In the genomic region with DNA sequence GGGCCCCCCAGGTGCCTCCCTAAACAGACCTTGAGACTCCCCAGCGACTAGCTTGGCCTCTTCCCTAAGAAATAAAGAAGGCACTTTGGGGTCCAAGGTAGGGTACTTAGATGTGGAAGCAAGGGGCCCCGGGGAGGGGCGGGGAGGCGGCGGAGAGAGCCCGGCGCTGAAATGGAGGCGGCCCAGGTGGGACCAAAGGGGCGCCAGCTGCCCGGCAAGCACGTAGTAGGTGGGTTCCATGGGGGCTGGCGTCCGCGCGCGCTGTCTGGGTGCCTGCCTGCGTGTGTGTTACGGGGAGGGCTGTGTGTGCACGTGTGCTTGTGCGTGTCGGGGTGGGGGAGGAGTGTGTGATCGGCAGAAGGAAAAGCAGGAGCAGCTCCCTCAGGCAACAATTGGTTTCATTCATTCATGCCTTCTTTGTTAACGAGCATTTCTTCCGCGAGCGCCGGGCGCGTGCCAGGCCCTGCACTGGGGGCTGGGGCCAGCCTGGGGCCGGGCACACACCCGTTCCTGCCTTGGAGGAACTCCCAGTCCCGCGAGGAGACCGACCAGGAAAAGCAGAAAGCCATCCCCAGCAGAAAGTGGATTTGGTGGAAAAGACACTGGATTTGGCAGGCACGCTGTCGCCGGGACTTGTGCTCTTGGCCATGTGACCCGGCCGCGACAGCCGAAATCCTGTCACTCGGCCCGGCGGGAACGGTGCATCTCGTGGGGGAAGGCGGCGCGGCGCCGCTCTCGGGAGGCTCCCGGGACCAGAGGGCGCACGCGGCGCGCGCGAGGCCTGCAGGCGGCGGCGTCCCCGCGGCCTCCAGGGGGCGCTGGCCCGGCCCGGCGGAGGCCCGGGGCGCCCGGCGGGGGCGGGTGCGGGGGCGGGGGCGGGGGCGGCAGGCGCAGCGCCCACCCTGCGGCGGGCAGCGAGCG, we compare ENCODE assay signal across 8 cellular contexts. TPM values are rescaled to one million over a fixed set of nuclear protein-coding genes. Genes with fewer than 3 reads are reported as not detected.
DNase-seq lines count a peak whose midpoint lies in the region; ATAC-seq, FAIRE-seq and TF ChIP-seq lines count a peak whose summit lies in the region.

No MANE protein-coding gene starts in this region.

- H3K27me3 Mint-ChIP-seq in T-helper 2 cell treated with Interferon-gamma antibody and Interleukin-4, amounts not matched to agents 5 μg/mL and 100 μg/mL, for 36 hours (ENCODE audit: low read depth) = peaks cover 45% of the 10 kb centered on the region

- peaks cover 0 to 91% (median 60%) of the 10 kb centered on the region in 7 donors for H3K27me3 ChIP-seq in heart right ventricle
- H3K27me3 ChIP-seq in keratinocyte (ENCODE audit: control insufficient read depth, extremely low read depth, insufficient read depth, low read length) = peaks cover 73% of the 10 kb centered on the region

- H3K9me1 ChIP-seq in keratinocyte (ENCODE audit: control insufficient read depth, extremely low read depth, insufficient read depth, low read length) = no peaks in the 10 kb centered on the region

- H3K9me3 ChIP-seq in heart right ventricle = no peaks in the 10 kb centered on the region
- peaks cover 1% of the 10 kb centered on the region for H3K9me3 ChIP-seq in keratinocyte (ENCODE audit: control insufficient read depth, low read depth, low read length)

- dilution Hi-C loops in keratinocyte (cut with MboI; ENCODE audit: extremely low pct_ligation_motif_present, low sequenced_read_pairs) = no loop called here

- H3K36me3 Mint-ChIP-seq in T-helper 2 cell treated with Interferon-gamma antibody and Interleukin-4, amounts not matched to agents 5 μg/mL and 100 μg/mL, for 36 hours (ENCODE audit: low read depth) = no peaks in the 10 kb centered on the region

- no peaks in the 10 kb centered on the region for H4K20me1 ChIP-seq in keratinocyte (ENCODE audit: control insufficient read depth, extremely low read depth, insufficient read depth, low read length)

- H3K36me3 ChIP-seq in heart right ventricle (no peaks in the 10 kb centered on the region), keratinocyte (ENCODE audit: control insufficient read depth in 2 of 2, extremely low read depth in 1 of 2, insufficient read depth in 2 of 2, low read length in 2 of 2) (no peaks in the 10 kb centered on the region)

- no peak overlapping the region for H3K27ac Mint-ChIP-seq in T-helper 2 cell treated with Interferon-gamma antibody and Interleukin-4, amounts not matched to agents 5 μg/mL and 100 μg/mL, for 36 hours

- H3K4me1 Mint-ChIP-seq in T-helper 2 cell treated with Interferon-gamma antibody and Interleukin-4, amounts not matched to agents 5 μg/mL and 100 μg/mL, for 36 hours (ENCODE audit: low read depth) = no peaks in the 10 kb centered on the region

- H3K4me1 ChIP-seq in heart right ventricle (peaks cover 0 to 30% (median 7%) of the 10 kb centered on the region in 9 donors), keratinocyte (ENCODE audit: control insufficient read depth, extremely low read depth, insufficient read depth, low read length) (peaks cover 9% of the 10 kb centered on the region)

- ATAC-seq in left ventricle myocardium superior (peak; percentile 53), heart right ventricle (no peak), GM19324 (IDR thresholded peaks at IDR 0.05; ENCODE audit: low FRiP score, unreplicated experiment) (no peak), GM18873 (IDR thresholded peaks at IDR 0.05; ENCODE audit: low FRiP score, unreplicated experiment) (no peak), HG03045 (IDR thresholded peaks at IDR 0.05; ENCODE audit: unreplicated experiment) (no peak)

- no peak overlapping the region for H3K4me3 Mint-ChIP-seq in T-helper 2 cell treated with Interferon-gamma antibody and Interleukin-4, amounts not matched to agents 5 μg/mL and 100 μg/mL, for 36 hours

- no peak for FAIRE-seq in keratinocyte (lab: Jason Lieb, UNC)

- H3K27ac ChIP-seq in heart right ventricle = no peak overlapping the region
- H3K27ac ChIP-seq in keratinocyte (ENCODE audit: control insufficient read depth, insufficient read depth, low read length) = no peak overlapping the region

- no peaks in the 10 kb centered on the region for H3K9me3 Mint-ChIP-seq in T-helper 2 cell treated with Interferon-gamma antibody and Interleukin-4, amounts not matched to agents 5 μg/mL and 100 μg/mL, for 36 hours

- H3K4me3 ChIP-seq in heart right ventricle (peak overlapping the region in 3 of 10 donors; percentile 7 to 33 (median 18)), keratinocyte (ENCODE audit: control insufficient read depth in 2 of 3, extremely low read depth in 1 of 3, insufficient read depth in 2 of 3, low read depth in 1 of 3, low read length in 3 of 3) (peak overlapping the region; percentile 2 to 45 (median 40))

- H3K79me2 ChIP-seq in keratinocyte (ENCODE audit: control insufficient read depth, insufficient read depth, low read length) = no peaks in the 10 kb centered on the region

- no peak overlapping the region for H3K9ac ChIP-seq in keratinocyte (ENCODE audit: control insufficient read depth, extremely low read depth, insufficient read depth, low read length)

- peak in 2 of 9 donors; percentile 10 to 25 for TF ChIP-seq CTCF in heart right ventricle (IDR thresholded peaks at IDR 0.05)
- no peak for TF ChIP-seq CTCF in keratinocyte (optimal IDR thresholded peaks at IDR 0.05 in 1 of 3, IDR thresholded peaks at IDR 0.05 in 1 of 3, conservative IDR thresholded peaks at IDR 0.05 in 1 of 3; ENCODE audit: extremely low read depth in 1 of 3, insufficient read depth in 2 of 3, low read length in 3 of 3)

- intact Hi-C loops in left ventricle myocardium superior (cut with micrococcal nuclease) (no loop called here), heart right ventricle (cut with DNase I) (loop anchor here in 1 of 10 donors (10.0 kb wide), 1 partner anchor 89 kb away; no protein-coding TSS in a partner anchor)

- H3K4me2 ChIP-seq in keratinocyte (ENCODE audit: control insufficient read depth, extremely low read depth, insufficient read depth, low read depth, low read length) = peak overlapping the region; percentile 62

- 1% methylated on average over 30 to 69 of the region's 84 CpGs for WGBS in heart right ventricle, 2 donors

- no peak overlapping the region for H2AFZ ChIP-seq in keratinocyte (ENCODE audit: control insufficient read depth, low read length)

- DNase-seq in left ventricle myocardium superior (peak; percentile 43), heart right ventricle (no peak), keratinocyte (ENCODE audit: low read depth, low spot score) (no peak), ureter (ENCODE audit: low spot score) (peak; percentile 41)
- DNase-seq in T-helper 2 cell treated with Interferon-gamma antibody and Interleukin-4, amounts not matched to agents 5 μg/mL and 100 μg/mL, for 36 hours (ENCODE audit: low spot score) = peak; percentile 8

RNA-seq across cellular contexts. Expression of a gene that starts 3.3 kb away (rescaled TPM):
- total RNA-seq in left ventricle myocardium superior (0.10 TPM), heart right ventricle (under 1 TPM in 1 of 10 donors, not detected in 9; 0.09 TPM), ureter (2.7 TPM)
- polyA plus RNA-seq in heart right ventricle (under 1 TPM in 1 of 2 donors, not detected in 1; 0.03 TPM), keratinocyte (0.47 to 0.57 TPM (median 0.50 TPM) in 3 replicates)
- polyA plus RNA-seq in keratinocyte (2011; ENCODE audit: low read depth) = not detected
- polyA plus RNA-seq in keratinocyte (2011; cell fraction: cytosol; rRNA removed) = 0.16 and 0.55 TPM in 2 replicates
- 0.57 and 0.65 TPM in 2 replicates for polyA plus RNA-seq in keratinocyte (2011; cell fraction: nucleus; rRNA removed)
- polyA plus RNA-seq in keratinocyte (2012; ENCODE audit: low replicate concordance) = 0.81 TPM in 1 of 2 replicates, not detected in the other
- polyA minus RNA-seq in keratinocyte = 0.20 to 0.89 TPM (median 0.77 TPM) in 3 replicates
- 3.3 TPM for polyA minus RNA-seq in keratinocyte (2011; cell fraction: cytosol; rRNA and poly(A)+ RNA removed)
- polyA minus RNA-seq in keratinocyte (2011; cell fraction: nucleus; rRNA and poly(A)+ RNA removed) = 0.32 TPM in 1 of 2 replicates, not detected in the other

RNA-seq across cellular contexts. Expression of a gene that starts 29.9 kb away (rescaled TPM):
- total RNA-seq in left ventricle myocardium superior (14.5 TPM), heart right ventricle (10 to 100 TPM in 2 of 10 donors, 1 to 10 TPM in 8; 3.6 to 15.6 (median 5.9) TPM), ureter (12.3 TPM)
- polyA plus RNA-seq in heart right ventricle (1 to 10 TPM; 2.0 to 5.6 TPM), keratinocyte (0.05 to 0.37 TPM (median 0.24 TPM) in 3 replicates)
- not detected for polyA plus RNA-seq in keratinocyte (2011; ENCODE audit: low read depth)
- 0.14 TPM in 1 of 2 replicates, not detected in the other for polyA plus RNA-seq in keratinocyte (2011; cell fraction: cytosol; rRNA removed)
- polyA plus RNA-seq in keratinocyte (2011; cell fraction: nucleus; rRNA removed) = 0.90 and 1.5 TPM in 2 replicates
- 0.25 TPM in 1 of 2 replicates, not detected in the other for polyA plus RNA-seq in keratinocyte (2012; ENCODE audit: low replicate concordance)
- polyA minus RNA-seq in keratinocyte = 0.10 TPM in 1 of 3 replicates, not detected in the others
- polyA minus RNA-seq in keratinocyte (2011; cell fraction: cytosol; rRNA and poly(A)+ RNA removed) = not detected
- polyA minus RNA-seq in keratinocyte (2011; cell fraction: nucleus; rRNA and poly(A)+ RNA removed) = not detected in 2 replicates

RNA-seq across cellular contexts. Expression of a gene that starts 44.0 kb away (rescaled TPM):
- total RNA-seq in left ventricle myocardium superior (208 TPM), heart right ventricle (100 to 1,000 TPM; 150 to 238 (median 186) TPM), ureter (70.3 TPM)
- polyA plus RNA-seq in heart right ventricle (100 to 1,000 TPM; 128 to 155 TPM), keratinocyte (33.6 to 56.7 TPM (median 56.1 TPM) in 3 replicates)
- polyA plus RNA-seq in keratinocyte (2011; ENCODE audit: low read depth) = 5.0 TPM
- polyA plus RNA-seq in keratinocyte (2011; cell fraction: cytosol; rRNA removed) = 36.1 and 67.5 TPM in 2 replicates
- polyA plus RNA-seq in keratinocyte (2011; cell fraction: nucleus; rRNA removed) = 134 and 177 TPM in 2 replicates
- 44.7 and 84.3 TPM in 2 replicates for polyA plus RNA-seq in keratinocyte (2012; ENCODE audit: low replicate concordance)
- 95.2 to 220 TPM (median 115 TPM) in 3 replicates for polyA minus RNA-seq in keratinocyte
- polyA minus RNA-seq in keratinocyte (2011; cell fraction: cytosol; rRNA and poly(A)+ RNA removed) = 109 TPM
- polyA minus RNA-seq in keratinocyte (2011; cell fraction: nucleus; rRNA and poly(A)+ RNA removed) = 101 and 107 TPM in 2 replicates

RNA-seq across cellular contexts. Expression of a gene that starts 44.8 kb away (rescaled TPM):
- total RNA-seq in left ventricle myocardium superior (42.5 TPM), heart right ventricle (10 to 100 TPM; 16.9 to 50.1 (median 21.7) TPM), ureter (15.0 TPM)
- polyA plus RNA-seq in heart right ventricle (100 to 1,000 TPM in 1 of 2 donors, 10 to 100 TPM in 1; 95.2 to 132 TPM), keratinocyte (31.1 to 36.4 TPM (median 33.5 TPM) in 3 replicates)
- polyA plus RNA-seq in keratinocyte (2011; ENCODE audit: low read depth) = 15.8 TPM
- 38.4 and 42.6 TPM in 2 replicates for polyA plus RNA-seq in keratinocyte (2011; cell fraction: cytosol; rRNA removed)
- polyA plus RNA-seq in keratinocyte (2011; cell fraction: nucleus; rRNA removed) = 11.2 and 19.8 TPM in 2 replicates
- 17.2 and 32.5 TPM in 2 replicates for polyA plus RNA-seq in keratinocyte (2012; ENCODE audit: low replicate concordance)
- polyA minus RNA-seq in keratinocyte = 23.9 to 33.1 TPM (median 27.9 TPM) in 3 replicates
- 29.5 TPM for polyA minus RNA-seq in keratinocyte (2011; cell fraction: cytosol; rRNA and poly(A)+ RNA removed)
- 4.9 and 6.3 TPM in 2 replicates for polyA minus RNA-seq in keratinocyte (2011; cell fraction: nucleus; rRNA and poly(A)+ RNA removed)

Comparison
In these comparisons a context has a peak if more than half of its experiments do, and no peak if none do; other contexts are left out.
1. DNase-seq: peak in left ventricle myocardium superior (single experiment), T-helper 2 cell treated with Interferon-gamma antibody and Interleukin-4, amounts not matched to agents 5 μg/mL and 100 μg/mL, for 36 hours (single experiment) and ureter (single experiment); none in heart right ventricle (0 of 2) and keratinocyte (single experiment).